In the genomic region with DNA sequence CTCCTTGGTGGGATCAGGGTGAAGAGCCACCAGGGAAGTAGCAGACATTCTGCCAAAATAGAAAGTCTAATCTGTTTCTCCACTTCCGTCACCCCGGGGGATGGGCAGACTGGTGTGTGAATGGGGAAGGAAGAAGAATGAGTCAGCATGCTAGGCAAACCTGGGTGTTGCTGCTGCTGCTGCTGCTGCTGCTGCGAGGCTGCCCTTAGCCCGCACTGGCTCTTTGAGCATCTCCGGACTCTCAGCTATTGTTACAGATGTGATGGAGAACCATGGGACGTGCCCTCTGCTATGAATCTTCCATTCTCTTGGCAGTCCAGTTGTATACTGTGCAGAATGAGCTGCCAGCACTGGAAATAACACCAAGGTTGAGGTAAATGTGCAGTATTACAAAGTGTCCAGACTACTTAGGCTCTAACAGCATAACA, we compare ENCODE assay signal across 9 cellular contexts.
A peak's percentile ranks its signal among the peaks of the same experiment; 100 is the strongest.
DNase-seq lines count a peak whose midpoint lies in the region; ATAC-seq and TF ChIP-seq lines count a peak whose summit lies in the region.
"Had no signal": no experiment of that assay in that cellular context is flagged by ENCODE, and none has a peak within 500 bp of the region (broad histone marks: within the 10 kb centered on the region; RNA-seq: fewer than 3 reads in every experiment).

No MANE protein-coding gene starts in this region.

- H4K20me1 ChIP-seq in mammary epithelial cell (ENCODE audit: insufficient read depth, low read length), result no peaks in the 10 kb centered on the region

- peaks cover 44% of the 10 kb centered on the region for H3K4me1 ChIP-seq in mammary epithelial cell (ENCODE audit: insufficient read depth, low read length)
- H3K4me1 ChIP-seq: breast epithelium had no signal

- no peaks in the 10 kb centered on the region for H3K36me3 ChIP-seq in mammary epithelial cell (ENCODE audit: insufficient read depth, low read length)
- H3K36me3 ChIP-seq: breast epithelium had no signal

- DNase-seq in GF-D8 (lab: John Stamatoyannopoulos, UW) (peak; percentile 84), KG1 (lab: John Stamatoyannopoulos, UW) (peak; percentile 68), mammary epithelial cell (peak; percentile 57), medulla oblongata (ENCODE audit: extremely low spot score) (peak; percentile 82), retina (no peak)
- peak; percentile 12 to 38 (median 25) for DNase-seq in activated CD4-positive, CD25-positive, alpha-beta regulatory T cell (lab: John Stamatoyannopoulos, UW)
- DNase-seq in stimulated activated CD8-positive, alpha-beta memory T cell treated with anti-CD3 and anti-CD28 coated beads, Interleukin-4, amount 100 ng/mL, for 4 hours (ENCODE audit: low read depth in 2 of 2, low spot score in 1 of 2), result peak; percentile 29 to 43

- no peak for TF ChIP-seq CTCF in mammary epithelial cell (conservative IDR thresholded peaks at IDR 0.05 in 1 of 2, IDR thresholded peaks at IDR 0.05 in 1 of 2; ENCODE audit: extremely low read depth in 1 of 2, insufficient read depth in 1 of 2, low read depth in 1 of 2, low read length in 2 of 2)

- no peaks in the 10 kb centered on the region for H3K27me3 ChIP-seq in mammary epithelial cell (ENCODE audit: insufficient read depth, low read length)
- H3K27me3 ChIP-seq: breast epithelium had no signal

- H3K9me3 ChIP-seq in mammary epithelial cell (replicated peaks; ENCODE audit: insufficient read depth, low read length), result no peaks in the 10 kb centered on the region
- H3K9me3 ChIP-seq: breast epithelium had no signal

- in situ Hi-C loops in mammary epithelial cell (cut with MboI; ENCODE audit: low sequenced_read_pairs in 2 of 2), result no loop called here

- peak overlapping the region; percentile 31 for H3K4me2 ChIP-seq in mammary epithelial cell (ENCODE audit: insufficient read depth, low read depth, low read length)

- H3K4me3 ChIP-seq in mammary epithelial cell (replicated peaks in 1 of 3; ENCODE audit: insufficient read depth in 1 of 3, low read depth in 2 of 3, low read length in 3 of 3), result no peak overlapping the region
- H3K4me3 ChIP-seq: breast epithelium had no signal

- dilution Hi-C loops in mammary epithelial cell (cut with HindIII; ENCODE audit: low sequenced_read_pairs), result no loop called here

- no peak overlapping the region for H2AFZ ChIP-seq in mammary epithelial cell (ENCODE audit: low read depth, low read length)

- no peak overlapping the region for H3K27ac ChIP-seq in mammary epithelial cell (ENCODE audit: insufficient read depth, low read depth, low read length)
- H3K27ac ChIP-seq: breast epithelium had no signal

- 80% methylated on average over 6 of the region's 6 CpGs for WGBS in mammary epithelial cell (ENCODE audit: low coverage, missing lambda C conversion rate)

- BruUV-seq in mammary epithelial cell (replicated peaks; lab: Mats Ljungman, UMichigan), result no TSS peak

- H3K79me2 ChIP-seq in mammary epithelial cell (ENCODE audit: insufficient read depth, low read length), result peaks cover 14% of the 10 kb centered on the region

- CTCF ChIA-PET in mammary epithelial cell (lab: Charles Lee; ENCODE audit: low non-redundant PET), result no interaction called here

- H3K9ac ChIP-seq in mammary epithelial cell (ENCODE audit: insufficient read depth, low read length), result no peak overlapping the region

- intact Hi-C loops in mammary epithelial cell (cut with micrococcal nuclease), result no loop called here

- ATAC-seq in GM21526 (IDR thresholded peaks at IDR 0.05; ENCODE audit: low FRiP score, unreplicated experiment), result peak; percentile 99
